In genomic region chr2:73202156-73203054, GRCh38 we compare ENCODE assay signal across 8 cellular contexts. TPM values are rescaled to one million over a fixed set of nuclear protein-coding genes. Genes with fewer than 3 reads are reported as not detected.
DNase-seq lines count a peak whose midpoint lies in the region; ATAC-seq and TF ChIP-seq lines count a peak whose summit lies in the region.

Gene NOTO, plus strand, starts transcription at chr2:73202574. Its CDS starts 93 bp downstream, at chr2:73202667.

- 6 to 9% methylated on average over 71 to 86 of the region's 87 CpGs for WGBS in GM23248 (ENCODE audit: low coverage in 1 of 2, low lambda C conversion rate in 2 of 2, missing lambda C conversion rate in 2 of 2), 2 experiments

- H3K9me2 ChIP-seq in GM23248 (ENCODE audit: insufficient read depth) = no peaks in the 10 kb centered on the region
- no peaks in the 10 kb centered on the region for H3K9me2 ChIP-seq in OCI-LY7 (ENCODE audit: insufficient read depth, low read length)

- H3K4me1 Mint-ChIP-seq in activated CD8-positive, alpha-beta T cell treated with anti-CD3 and anti-CD28 coated beads for 36 hours (ENCODE audit: low read depth) = peaks cover 5% of the 10 kb centered on the region
- peaks cover 2% of the 10 kb centered on the region for H3K4me1 Mint-ChIP-seq in CD14-positive monocyte

- CTCF ChIA-PET in activated CD8-positive, alpha-beta T cell treated with anti-CD3 and anti-CD28 coated beads for 36 hours (lab: Charles Lee) = interaction anchor here (0.8 to 1.7 kb wide), 4 partner anchors 10 to 27 kb away, joined by 3 to 9 read pairs (median 6); no protein-coding TSS in a partner anchor
- CTCF ChIA-PET in OCI-LY7 (lab: Charles Lee; ENCODE audit: unreplicated experiment) = no interaction called here

- H3K9ac ChIP-seq in GM23248 = no peak within 1 kb of the TSS

- POLR2A ChIA-PET in activated CD8-positive, alpha-beta T cell treated with anti-CD3 and anti-CD28 coated beads for 36 hours (lab: Charles Lee) = no interaction called here
- POLR2A ChIA-PET in OCI-LY7 (lab: Charles Lee) = no interaction called here

- H3K9me3 ChIP-seq in GM23248 (ENCODE audit: low read depth) = no peaks in the 10 kb centered on the region
- H3K9me3 ChIP-seq in cardiac muscle cell (ENCODE audit: low read depth) = no peaks in the 10 kb centered on the region
- H3K9me3 ChIP-seq in OCI-LY7 (ENCODE audit: low read length) = no peaks in the 10 kb centered on the region

- ATAC-seq in activated CD8-positive, alpha-beta T cell treated with anti-CD3 and anti-CD28 coated beads for 36 hours = peak; percentile 51
- ATAC-seq in sciatic nerve = peak; percentile 28

- H3K79me2 ChIP-seq in GM23248 (ENCODE audit: insufficient read depth) = no peaks in the 10 kb centered on the region
- H3K79me2 ChIP-seq in OCI-LY7 (ENCODE audit: insufficient read depth, low read depth, low read length) = no peaks in the 10 kb centered on the region

- H3K27me3 ChIP-seq in GM23248 (replicated peaks; ENCODE audit: insufficient read depth) (peaks cover 72% of the 10 kb centered on the region), cardiac muscle cell (peaks cover 95% of the 10 kb centered on the region)

- H4K20me1 ChIP-seq in GM23248 (ENCODE audit: insufficient read depth) (no peaks in the 10 kb centered on the region), OCI-LY7 (ENCODE audit: insufficient read depth, low read length) (no peaks in the 10 kb centered on the region)

- TF ChIP-seq POLR2A in erythroblast (IDR thresholded peaks at IDR 0.05; ENCODE audit: low read length) = no peak

- H3K27ac ChIP-seq in GM23248 = no peak within 1 kb of the TSS
- H3K27ac ChIP-seq in cardiac muscle cell = no peak within 1 kb of the TSS
- H3K27ac ChIP-seq in OCI-LY7 (ENCODE audit: low read depth, low read length, poor library complexity, severe bottlenecking) = no peak within 1 kb of the TSS

- H3K4me3 ChIP-seq in GM23248 = peak within 1 kb of the TSS; percentile 40
- no peak within 1 kb of the TSS for H3K4me3 ChIP-seq in cardiac muscle cell
- H3K4me3 ChIP-seq in OCI-LY7 (ENCODE audit: low read depth, low read length, poor library complexity, severe bottlenecking) = no peak within 1 kb of the TSS

- H3K36me3 Mint-ChIP-seq in activated CD8-positive, alpha-beta T cell treated with anti-CD3 and anti-CD28 coated beads for 36 hours (ENCODE audit: low read depth) = no peaks in the 10 kb centered on the region
- peaks cover 0 to 7% of the 10 kb centered on the region in 2 donors for H3K36me3 Mint-ChIP-seq in CD14-positive monocyte

- intact Hi-C loops in activated CD8-positive, alpha-beta T cell treated with anti-CD3 and anti-CD28 coated beads for 36 hours (cut with micrococcal nuclease) = no loop called here
- intact Hi-C loops in sciatic nerve (cut with DNase I) = no loop called here
- intact Hi-C loops in OCI-LY7 (cut with micrococcal nuclease; ENCODE audit: unreplicated experiment) = no loop called here
- intact Hi-C loops in CD14-positive monocyte (cut with micrococcal nuclease) = no loop called here

- H3K9me3 Mint-ChIP-seq in activated CD8-positive, alpha-beta T cell treated with anti-CD3 and anti-CD28 coated beads for 36 hours = no peaks in the 10 kb centered on the region
- H3K9me3 Mint-ChIP-seq in CD14-positive monocyte = peaks cover 0 to 19% (median 5%) of the 10 kb centered on the region in 7 donors

- no peaks in the 10 kb centered on the region for H3F3A ChIP-seq in GM23248 (ENCODE audit: insufficient read depth)

- TF ChIP-seq CTCF in activated CD8-positive, alpha-beta T cell treated with anti-CD3 and anti-CD28 coated beads for 36 hours (IDR thresholded peaks at IDR 0.05) = no peak
- TF ChIP-seq CTCF in cardiac muscle cell (IDR thresholded peaks at IDR 0.05; ENCODE audit: low read depth, low read length) = no peak
- no peak for TF ChIP-seq CTCF in OCI-LY7 (conservative IDR thresholded peaks at IDR 0.05; ENCODE audit: low read length)
- TF ChIP-seq CTCF in CD14-positive monocyte (IDR thresholded peaks at IDR 0.05) = no peak

- DNase-seq in GM23248 (peak; percentile 39), cardiac muscle cell (ENCODE audit: low read depth in 1 of 2, low spot score in 1 of 2) (peak; percentile 25 to 28), sciatic nerve (ENCODE audit: low spot score) (no peak), foreskin melanocyte (no peak), erythroblast (lab: John Stamatoyannopoulos, UW) (no peak), OCI-LY7 (ENCODE audit: low spot score) (no peak), CD14-positive monocyte (ENCODE audit: low spot score) (no peak)
- DNase-seq in activated CD8-positive, alpha-beta T cell treated with anti-CD3 and anti-CD28 coated beads for 36 hours = no peak

- peak within 1 kb of the TSS; percentile 57 for H3K4me2 ChIP-seq in GM23248 (ENCODE audit: unreplicated experiment)
- no peak within 1 kb of the TSS for H3K4me2 ChIP-seq in OCI-LY7 (ENCODE audit: low read length)

- H3K27ac Mint-ChIP-seq in activated CD8-positive, alpha-beta T cell treated with anti-CD3 and anti-CD28 coated beads for 36 hours = no peak within 1 kb of the TSS
- no peak within 1 kb of the TSS for H3K27ac Mint-ChIP-seq in CD14-positive monocyte

- no peaks in the 10 kb centered on the region for H3K4me1 ChIP-seq in GM23248 (ENCODE audit: insufficient read depth)
- H3K4me1 ChIP-seq in cardiac muscle cell (ENCODE audit: low read depth) = no peaks in the 10 kb centered on the region
- no peaks in the 10 kb centered on the region for H3K4me1 ChIP-seq in OCI-LY7 (ENCODE audit: insufficient read depth, low read length, poor library complexity, severe bottlenecking)

- H3K4me3 Mint-ChIP-seq in activated CD8-positive, alpha-beta T cell treated with anti-CD3 and anti-CD28 coated beads for 36 hours = peak within 1 kb of the TSS; percentile 15
- H3K4me3 Mint-ChIP-seq in CD14-positive monocyte = peak within 1 kb of the TSS in 1 of 2 donors; percentile 76

- BruUV-seq in OCI-LY7 (replicated peaks; lab: Mats Ljungman, UMichigan) = no TSS peak

- in situ Hi-C loops in GM23248 (cut with MboI) = no loop called here

- H2AFZ ChIP-seq in GM23248 (peak within 1 kb of the TSS; percentile 68), OCI-LY7 (ENCODE audit: low read length) (no peak within 1 kb of the TSS)

- H3K36me3 ChIP-seq in GM23248 (ENCODE audit: low read depth) = no peaks in the 10 kb centered on the region
- no peaks in the 10 kb centered on the region for H3K36me3 ChIP-seq in cardiac muscle cell
- no peaks in the 10 kb centered on the region for H3K36me3 ChIP-seq in OCI-LY7 (ENCODE audit: insufficient read depth, low read length)

- H3K27me3 Mint-ChIP-seq in activated CD8-positive, alpha-beta T cell treated with anti-CD3 and anti-CD28 coated beads for 36 hours = peaks cover 46% of the 10 kb centered on the region
- peaks cover 69 to 78% (median 73%) of the 10 kb centered on the region in 3 donors for H3K27me3 Mint-ChIP-seq in CD14-positive monocyte (ENCODE audit: low read depth in 3 of 3)

RNA-seq across cellular contexts. Expression of gene NOTO, which starts in this region (rescaled TPM):
- total RNA-seq in GM23248 (2014; rRNA removed; shearing (Covaris generic)) = not detected in 2 replicates
- not detected in 2 replicates for polyA plus RNA-seq in GM23248 (2016; fragmentation: Nextera tagmentation; extraction: Ambion mirVana)
- total RNA-seq in activated CD8-positive, alpha-beta T cell treated with anti-CD3 and anti-CD28 coated beads for 36 hours = not detected
- total RNA-seq in cardiac muscle cell = not detected in 2 replicates
- not detected in 2 replicates for polyA plus RNA-seq in cardiac muscle cell
- not detected for total RNA-seq in sciatic nerve
- not detected in 2 replicates for total RNA-seq in OCI-LY7 (2014; rRNA removed; shearing (Covaris generic))
- total RNA-seq in OCI-LY7 (2022) = not detected in 2 replicates
- not detected for polyA plus RNA-seq in CD14-positive monocyte

Comparison
In these comparisons a context has a peak if more than half of its experiments do, and no peak if none do; other contexts are left out.
1. Peak in DNase-seq, H3K4me3 ChIP-seq and H3K4me2 ChIP-seq in GM23248; RNA of the gene not detected or under 1 TPM.
2. Peak in ATAC-seq in activated CD8-positive, alpha-beta T cell treated with anti-CD3 and anti-CD28 coated beads for 36 hours; RNA of the gene not detected or under 1 TPM.
3. Peak in DNase-seq in cardiac muscle cell; RNA of the gene not detected or under 1 TPM.
4. Peak in ATAC-seq in sciatic nerve; RNA of the gene not detected or under 1 TPM.